Comparison of ENCODE assay signal across 9 cellular contexts in genomic region chr7:25216837-25217236, GRCh38. TPM values are rescaled to one million over a fixed set of nuclear protein-coding genes. Genes with fewer than 3 reads are reported as not detected.
DNase-seq lines count a peak whose midpoint lies in the region; ATAC-seq, FAIRE-seq and TF ChIP-seq lines count a peak whose summit lies in the region.
"Had no signal": no experiment of that assay in that cellular context is flagged by ENCODE, and none has a peak within 500 bp of the region (broad histone marks: within the 10 kb centered on the region; RNA-seq: fewer than 3 reads in every experiment).

No MANE protein-coding gene starts in this region.

- FAIRE-seq in D721Med (lab: Jason Lieb, UNC): no peak

- TF ChIP-seq CTCF in D721Med (IDR thresholded peaks at IDR 0.05; ENCODE audit: insufficient read depth, missing control alignments): peak; percentile 69

- H3K4me1 ChIP-seq in NT2/D1 (ENCODE audit: insufficient read depth, insufficient read length): no peaks in the 10 kb centered on the region
- H3K4me1 ChIP-seq in naive thymus-derived CD4-positive, alpha-beta T cell (ENCODE audit: control insufficient read depth in 2 of 2, insufficient read depth in 2 of 2, low read length in 2 of 2): no peaks in the 10 kb centered on the region
- H3K4me1 ChIP-seq: SJSA1 had no signal

- H3K9ac ChIP-seq in NT2/D1 (ENCODE audit: insufficient read length, low read depth): no peak overlapping the region

- no peak overlapping the region for H3K4me3 ChIP-seq in NT2/D1 (ENCODE audit: insufficient read length, low read depth)
- no peak overlapping the region for H3K4me3 ChIP-seq in naive thymus-derived CD4-positive, alpha-beta T cell (ENCODE audit: low read length)
- H3K4me3 ChIP-seq: SJSA1 had no signal

- no peaks in the 10 kb centered on the region for H3K36me3 Mint-ChIP-seq in naive thymus-derived CD4-positive, alpha-beta T cell
- H3K36me3 Mint-ChIP-seq in activated CD8-positive, alpha-beta memory T cell treated with anti-CD3 and anti-CD28 coated beads, Interleukin-2, amount 10 ng/mL, durations not matched to agents 7 days and 5 days: no peaks in the 10 kb centered on the region
- no peaks in the 10 kb centered on the region for H3K36me3 Mint-ChIP-seq in stimulated activated naive B cell treated with anti-CD40 and anti-IgM and Interleukin-4, amounts not matched to agents 10 μg/mL and 1 μg/mL and 100 μg/mL, for 72 hours

- peak; percentile 54 for ATAC-seq in naive thymus-derived CD4-positive, alpha-beta T cell
- ATAC-seq in activated CD8-positive, alpha-beta memory T cell treated with anti-CD3 and anti-CD28 coated beads, Interleukin-2, amount 10 ng/mL, durations not matched to agents 7 days and 5 days: no peak
- no peak for ATAC-seq in stimulated activated naive B cell treated with anti-CD40 and anti-IgM and Interleukin-4, amounts not matched to agents 10 μg/mL and 1 μg/mL and 100 μg/mL, for 72 hours (replicated peaks)

- H3K27ac ChIP-seq in naive thymus-derived CD4-positive, alpha-beta T cell (ENCODE audit: low read depth, low read length): no peak overlapping the region
- H3K27ac ChIP-seq: SJSA1 had no signal

- no peaks in the 10 kb centered on the region for H3K27me3 ChIP-seq in NT2/D1 (ENCODE audit: insufficient read depth, insufficient read length)
- H3K27me3 ChIP-seq in naive thymus-derived CD4-positive, alpha-beta T cell (ENCODE audit: control insufficient read depth in 2 of 2, insufficient read depth in 2 of 2, low read length in 2 of 2): no peaks in the 10 kb centered on the region

- DNase-seq in D721Med (ENCODE audit: insufficient read length, low spot score) (no peak), HS-27A (ENCODE audit: low read depth) (peak; percentile 2), NT2/D1 (ENCODE audit: low read depth, low spot score) (peak; percentile 44), dermis microvascular lymphatic vessel endothelial cell (ENCODE audit: low read depth in 2 of 2) (peak; percentile 46 to 53), occipital lobe (lab: John Stamatoyannopoulos, UW) (no peak)
- DNase-seq in naive thymus-derived CD4-positive, alpha-beta T cell: peak in 6 of 9 donors; percentile 2 to 40 (median 34)
- DNase-seq in activated CD8-positive, alpha-beta memory T cell treated with anti-CD3 and anti-CD28 coated beads, Interleukin-2, amount 10 ng/mL, durations not matched to agents 7 days and 5 days: no peak
- DNase-seq in stimulated activated naive B cell treated with anti-CD40 and anti-IgM and Interleukin-4, amounts not matched to agents 10 μg/mL and 1 μg/mL and 100 μg/mL, for 72 hours: no peak

- POLR2A ChIA-PET in naive thymus-derived CD4-positive, alpha-beta T cell (lab: Charles Lee): no interaction called here

- no peaks in the 10 kb centered on the region for H3K9me3 ChIP-seq in NT2/D1 (ENCODE audit: insufficient read depth, low read length)
- no peaks in the 10 kb centered on the region for H3K9me3 ChIP-seq in naive thymus-derived CD4-positive, alpha-beta T cell (ENCODE audit: control insufficient read depth in 2 of 3, low read length in 3 of 3)
- H3K9me3 ChIP-seq: SJSA1 had no signal

- no peaks in the 10 kb centered on the region for H3K9me3 Mint-ChIP-seq in naive thymus-derived CD4-positive, alpha-beta T cell
- no peaks in the 10 kb centered on the region for H3K9me3 Mint-ChIP-seq in activated CD8-positive, alpha-beta memory T cell treated with anti-CD3 and anti-CD28 coated beads, Interleukin-2, amount 10 ng/mL, durations not matched to agents 7 days and 5 days (ENCODE audit: low read depth)
- H3K9me3 Mint-ChIP-seq in stimulated activated naive B cell treated with anti-CD40 and anti-IgM and Interleukin-4, amounts not matched to agents 10 μg/mL and 1 μg/mL and 100 μg/mL, for 72 hours: no peaks in the 10 kb centered on the region

- CTCF ChIA-PET in naive thymus-derived CD4-positive, alpha-beta T cell (lab: Charles Lee): interaction anchor here (0.7 to 1.5 kb wide), 7 partner anchors 9 to 606 kb away, joined by 3 to 6 read pairs (median 3); partner anchors contain the start of gene NPVF
- CTCF ChIA-PET in activated CD8-positive, alpha-beta memory T cell treated with anti-CD3 and anti-CD28 coated beads, Interleukin-2, amount 10 ng/mL, durations not matched to agents 7 days and 5 days (lab: Charles Lee): interaction anchor here (0.8 to 1.4 kb wide), 7 partner anchors 12 to 301 kb away, joined by 3 to 6 read pairs (median 4); partner anchors contain the start of gene NPVF

- intact Hi-C loops in naive thymus-derived CD4-positive, alpha-beta T cell (cut with micrococcal nuclease): loop anchor here in 1 of 2 donors (1.0 kb wide), 1 partner anchor 172 kb away; no protein-coding TSS in a partner anchor

- no peaks in the 10 kb centered on the region for H3K4me1 Mint-ChIP-seq in naive thymus-derived CD4-positive, alpha-beta T cell
- H3K4me1 Mint-ChIP-seq in activated CD8-positive, alpha-beta memory T cell treated with anti-CD3 and anti-CD28 coated beads, Interleukin-2, amount 10 ng/mL, durations not matched to agents 7 days and 5 days: no peaks in the 10 kb centered on the region
- no peaks in the 10 kb centered on the region for H3K4me1 Mint-ChIP-seq in stimulated activated naive B cell treated with anti-CD40 and anti-IgM and Interleukin-4, amounts not matched to agents 10 μg/mL and 1 μg/mL and 100 μg/mL, for 72 hours

- H3K4me3 Mint-ChIP-seq in naive thymus-derived CD4-positive, alpha-beta T cell: no peak overlapping the region
- H3K4me3 Mint-ChIP-seq in activated CD8-positive, alpha-beta memory T cell treated with anti-CD3 and anti-CD28 coated beads, Interleukin-2, amount 10 ng/mL, durations not matched to agents 7 days and 5 days: no peak overlapping the region
- H3K4me3 Mint-ChIP-seq in stimulated activated naive B cell treated with anti-CD40 and anti-IgM and Interleukin-4, amounts not matched to agents 10 μg/mL and 1 μg/mL and 100 μg/mL, for 72 hours: no peak overlapping the region

- H3K27me3 Mint-ChIP-seq in naive thymus-derived CD4-positive, alpha-beta T cell: peaks cover 7 to 31% (median 16%) of the 10 kb centered on the region in 5 donors
- H3K27me3 Mint-ChIP-seq in activated CD8-positive, alpha-beta memory T cell treated with anti-CD3 and anti-CD28 coated beads, Interleukin-2, amount 10 ng/mL, durations not matched to agents 7 days and 5 days: peaks cover 28% of the 10 kb centered on the region
- H3K27me3 Mint-ChIP-seq in stimulated activated naive B cell treated with anti-CD40 and anti-IgM and Interleukin-4, amounts not matched to agents 10 μg/mL and 1 μg/mL and 100 μg/mL, for 72 hours: peaks cover 23 to 34% of the 10 kb centered on the region in 2 donors

- no peaks in the 10 kb centered on the region for H3K36me3 ChIP-seq in NT2/D1 (ENCODE audit: insufficient read depth, insufficient read length, low read length)
- H3K36me3 ChIP-seq in naive thymus-derived CD4-positive, alpha-beta T cell (ENCODE audit: control insufficient read depth in 2 of 3, insufficient read depth in 3 of 3, low read length in 3 of 3): no peaks in the 10 kb centered on the region
- H3K36me3 ChIP-seq: SJSA1 had no signal

- H3K27ac Mint-ChIP-seq in naive thymus-derived CD4-positive, alpha-beta T cell: no peak overlapping the region
- H3K27ac Mint-ChIP-seq in activated CD8-positive, alpha-beta memory T cell treated with anti-CD3 and anti-CD28 coated beads, Interleukin-2, amount 10 ng/mL, durations not matched to agents 7 days and 5 days: no peak overlapping the region
- no peak overlapping the region for H3K27ac Mint-ChIP-seq in stimulated activated naive B cell treated with anti-CD40 and anti-IgM and Interleukin-4, amounts not matched to agents 10 μg/mL and 1 μg/mL and 100 μg/mL, for 72 hours

RNA-seq across cellular contexts. Expression of gene NPVF, which starts 11.4 kb away (rescaled TPM):
- not detected in 2 replicates for total RNA-seq in dermis microvascular lymphatic vessel endothelial cell
- total RNA-seq in naive thymus-derived CD4-positive, alpha-beta T cell: not detected
- not detected for polyA plus RNA-seq in naive thymus-derived CD4-positive, alpha-beta T cell
- total RNA-seq in occipital lobe: not detected
- not detected for total RNA-seq in activated CD8-positive, alpha-beta memory T cell treated with anti-CD3 and anti-CD28 coated beads, Interleukin-2, amount 10 ng/mL, durations not matched to agents 7 days and 5 days
- total RNA-seq: SJSA1 had no signal

Comparison
In these comparisons a context has a peak if more than half of its experiments do, and no peak if none do; other contexts are left out.
1. DNase-seq: peak in HS-27A (single experiment), NT2/D1 (single experiment), dermis microvascular lymphatic vessel endothelial cell (2 of 2) and naive thymus-derived CD4-positive, alpha-beta T cell (6 of 9); none in D721Med (single experiment), occipital lobe (single experiment), activated CD8-positive, alpha-beta memory T cell treated with anti-CD3 and anti-CD28 coated beads, Interleukin-2, amount 10 ng/mL, durations not matched to agents 7 days and 5 days (single experiment) and stimulated activated naive B cell treated with anti-CD40 and anti-IgM and Interleukin-4, amounts not matched to agents 10 μg/mL and 1 μg/mL and 100 μg/mL, for 72 hours (single experiment).